Comparison of ENCODE assay signal across 10 cellular contexts in genomic region chr5:170745481-170746061, GRCh38. TPM values are rescaled to one million over a fixed set of nuclear protein-coding genes. Genes with fewer than 3 reads are reported as not detected.
DNase-seq lines count a peak whose midpoint lies in the region; ATAC-seq, FAIRE-seq and TF ChIP-seq lines count a peak whose summit lies in the region.
"Had no signal": no experiment of that assay in that cellular context is flagged by ENCODE, and none has a peak within 500 bp of the region (broad histone marks: within the 10 kb centered on the region; RNA-seq: fewer than 3 reads in every experiment).

No MANE protein-coding gene starts in this region.

- no peaks in the 10 kb centered on the region for H3K9me3 Mint-ChIP-seq in activated CD4-positive, alpha-beta T cell treated with anti-CD3 and anti-CD28 coated beads, Interleukin-2, amount 10 ng/mL, durations not matched to agents 7 days and 5 days
- H3K9me3 Mint-ChIP-seq: activated naive CD4-positive, alpha-beta T cell treated with anti-CD3 and anti-CD28 coated beads, Interleukin-2, amount 50 U/mL, for 72 hours had no signal

- no peaks in the 10 kb centered on the region for H3K27me3 ChIP-seq in H7 (ENCODE audit: control insufficient read depth, insufficient read depth, low read length)
- no peaks in the 10 kb centered on the region for H3K27me3 ChIP-seq in left ventricle myocardium inferior (ENCODE audit: low read depth)
- no peaks in the 10 kb centered on the region for H3K27me3 ChIP-seq in pancreas

- H3K36me3 ChIP-seq in H7 (replicated peaks; ENCODE audit: control insufficient read depth, insufficient read depth, low read length) (no peaks in the 10 kb centered on the region), left ventricle myocardium inferior (no peaks in the 10 kb centered on the region), pancreas (no peaks in the 10 kb centered on the region)

- CTCF ChIA-PET in activated CD4-positive, alpha-beta T cell treated with anti-CD3 and anti-CD28 coated beads, Interleukin-2, amount 10 ng/mL, durations not matched to agents 7 days and 5 days (lab: Charles Lee) = interaction anchor here (0.8 kb wide), 1 partner anchor 25 kb away, joined by 3 read pairs; no protein-coding TSS in a partner anchor

- H3K4me1 Mint-ChIP-seq in activated CD4-positive, alpha-beta T cell treated with anti-CD3 and anti-CD28 coated beads, Interleukin-2, amount 10 ng/mL, durations not matched to agents 7 days and 5 days = peaks cover 2% of the 10 kb centered on the region

- DNase-seq in H7 (peak; percentile 85), left ventricle myocardium inferior (peak; percentile 67), pancreas (peak; percentile 45 to 82 (median 55)), NCI-H1694 treated with DMSO at 0.1 percent for 48 hours (lab: John Stamatoyannopoulos, UW) (no peak)
- no peak for DNase-seq in activated CD4-positive, alpha-beta T cell treated with anti-CD3 and anti-CD28 coated beads, Interleukin-2, amount 10 ng/mL, durations not matched to agents 7 days and 5 days

- intact Hi-C loops in left ventricle myocardium inferior (cut with micrococcal nuclease) = no loop called here
- intact Hi-C loops in pancreas (cut with DNase I) = loop anchor here (2.0 to 10.0 kb wide), 3 partner anchors 42 to 49 kb away; no protein-coding TSS in a partner anchor

- no peak for FAIRE-seq in pancreas (lab: Jason Lieb, UNC)

- H3K4me3 Mint-ChIP-seq in activated CD4-positive, alpha-beta T cell treated with anti-CD3 and anti-CD28 coated beads, Interleukin-2, amount 10 ng/mL, durations not matched to agents 7 days and 5 days = no peak overlapping the region

- TF ChIP-seq CTCF in left ventricle myocardium inferior (IDR thresholded peaks at IDR 0.05; ENCODE audit: borderline replicate concordance) (no peak), pancreas (IDR thresholded peaks at IDR 0.05) (no peak)

- H3K4me3 ChIP-seq in H7 (ENCODE audit: insufficient read depth, low read depth, low read length) (no peak overlapping the region), left ventricle myocardium inferior (peak overlapping the region; percentile 57), pancreas (no peak overlapping the region)

- H3K9me3 ChIP-seq in left ventricle myocardium inferior (replicated peaks) (no peaks in the 10 kb centered on the region), pancreas (no peaks in the 10 kb centered on the region)

- WGBS in pancreas, 2 donors = 47 to 49% methylated on average over 11 of the region's 11 CpGs

- H3K27ac Mint-ChIP-seq in activated CD4-positive, alpha-beta T cell treated with anti-CD3 and anti-CD28 coated beads, Interleukin-2, amount 10 ng/mL, durations not matched to agents 7 days and 5 days = no peak overlapping the region
- H3K27ac Mint-ChIP-seq: activated naive CD4-positive, alpha-beta T cell treated with anti-CD3 and anti-CD28 coated beads, Interleukin-2, amount 50 U/mL, for 72 hours had no signal

- H3K27ac ChIP-seq in left ventricle myocardium inferior (replicated peaks) (peak overlapping the region; percentile 91), pancreas (peak overlapping the region; percentile 14 to 74 (median 68))

- peaks cover 68% of the 10 kb centered on the region for H3K4me1 ChIP-seq in left ventricle myocardium inferior
- peaks cover 0 to 19% (median 12%) of the 10 kb centered on the region in 3 donors for H3K4me1 ChIP-seq in pancreas

- no peaks in the 10 kb centered on the region for H3K36me3 Mint-ChIP-seq in activated CD4-positive, alpha-beta T cell treated with anti-CD3 and anti-CD28 coated beads, Interleukin-2, amount 10 ng/mL, durations not matched to agents 7 days and 5 days (ENCODE audit: low read depth)
- H3K36me3 Mint-ChIP-seq: activated naive CD4-positive, alpha-beta T cell treated with anti-CD3 and anti-CD28 coated beads, Interleukin-2, amount 50 U/mL, for 72 hours had no signal

- peaks cover 18% of the 10 kb centered on the region for H3K27me3 Mint-ChIP-seq in activated CD4-positive, alpha-beta T cell treated with anti-CD3 and anti-CD28 coated beads, Interleukin-2, amount 10 ng/mL, durations not matched to agents 7 days and 5 days

- ATAC-seq in SK-N-SH treated with all-trans-retinoic acid at 6 μM for 48 hours = peak; percentile 64
- peak; percentile 32 to 74 (median 64) for ATAC-seq in pancreas
- ATAC-seq in HG02588 (IDR thresholded peaks at IDR 0.05; ENCODE audit: unreplicated experiment) = no peak
- no peak for ATAC-seq in GM21367 (IDR thresholded peaks at IDR 0.05; ENCODE audit: unreplicated experiment)
- ATAC-seq: activated naive CD4-positive, alpha-beta T cell treated with anti-CD3 and anti-CD28 coated beads, Interleukin-2, amount 50 U/mL, for 72 hours had no signal

- POLR2A ChIA-PET in activated CD4-positive, alpha-beta T cell treated with anti-CD3 and anti-CD28 coated beads, Interleukin-2, amount 10 ng/mL, durations not matched to agents 7 days and 5 days (lab: Charles Lee) = no interaction called here

TF ChIP-seq in SK-N-SH treated with all-trans-retinoic acid at 6 μM for 48 hours, 23 proteins besides CTCF, POLR2A, EP300 and RAD21:
- TF ChIP-seq ZFP3 (CRISPR knock-in tag; IDR thresholded peaks at IDR 0.05) = no peak
- TF ChIP-seq TCF4 (CRISPR knock-in tag; IDR thresholded peaks at IDR 0.05; ENCODE audit: borderline replicate concordance) = peak; percentile 53; the same call in 1 of the 2 replicates
- TF ChIP-seq, protein P1, sequence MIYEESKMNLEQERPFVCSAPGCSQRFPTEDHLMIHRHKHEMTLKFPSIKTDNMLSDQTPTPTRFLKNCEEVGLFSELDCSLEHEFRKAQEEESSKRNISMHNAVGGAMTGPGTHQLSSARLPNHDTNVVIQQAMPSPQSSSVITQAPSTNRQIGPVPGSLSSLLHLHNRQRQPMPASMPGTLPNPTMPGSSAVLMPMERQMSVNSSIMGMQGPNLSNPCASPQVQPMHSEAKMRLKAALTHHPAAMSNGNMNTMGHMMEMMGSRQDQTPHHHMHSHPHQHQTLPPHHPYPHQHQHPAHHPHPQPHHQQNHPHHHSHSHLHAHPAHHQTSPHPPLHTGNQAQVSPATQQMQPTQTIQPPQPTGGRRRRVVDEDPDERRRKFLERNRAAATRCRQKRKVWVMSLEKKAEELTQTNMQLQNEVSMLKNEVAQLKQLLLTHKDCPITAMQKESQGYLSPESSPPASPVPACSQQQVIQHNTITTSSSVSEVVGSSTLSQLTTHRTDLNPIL (CRISPR knock-in tag; IDR thresholded peaks at IDR 0.05; ENCODE audit: low read depth) = no peak
- TF ChIP-seq RARB (CRISPR knock-in tag; IDR thresholded peaks at IDR 0.05) = no peak
- TF ChIP-seq, protein P2, sequence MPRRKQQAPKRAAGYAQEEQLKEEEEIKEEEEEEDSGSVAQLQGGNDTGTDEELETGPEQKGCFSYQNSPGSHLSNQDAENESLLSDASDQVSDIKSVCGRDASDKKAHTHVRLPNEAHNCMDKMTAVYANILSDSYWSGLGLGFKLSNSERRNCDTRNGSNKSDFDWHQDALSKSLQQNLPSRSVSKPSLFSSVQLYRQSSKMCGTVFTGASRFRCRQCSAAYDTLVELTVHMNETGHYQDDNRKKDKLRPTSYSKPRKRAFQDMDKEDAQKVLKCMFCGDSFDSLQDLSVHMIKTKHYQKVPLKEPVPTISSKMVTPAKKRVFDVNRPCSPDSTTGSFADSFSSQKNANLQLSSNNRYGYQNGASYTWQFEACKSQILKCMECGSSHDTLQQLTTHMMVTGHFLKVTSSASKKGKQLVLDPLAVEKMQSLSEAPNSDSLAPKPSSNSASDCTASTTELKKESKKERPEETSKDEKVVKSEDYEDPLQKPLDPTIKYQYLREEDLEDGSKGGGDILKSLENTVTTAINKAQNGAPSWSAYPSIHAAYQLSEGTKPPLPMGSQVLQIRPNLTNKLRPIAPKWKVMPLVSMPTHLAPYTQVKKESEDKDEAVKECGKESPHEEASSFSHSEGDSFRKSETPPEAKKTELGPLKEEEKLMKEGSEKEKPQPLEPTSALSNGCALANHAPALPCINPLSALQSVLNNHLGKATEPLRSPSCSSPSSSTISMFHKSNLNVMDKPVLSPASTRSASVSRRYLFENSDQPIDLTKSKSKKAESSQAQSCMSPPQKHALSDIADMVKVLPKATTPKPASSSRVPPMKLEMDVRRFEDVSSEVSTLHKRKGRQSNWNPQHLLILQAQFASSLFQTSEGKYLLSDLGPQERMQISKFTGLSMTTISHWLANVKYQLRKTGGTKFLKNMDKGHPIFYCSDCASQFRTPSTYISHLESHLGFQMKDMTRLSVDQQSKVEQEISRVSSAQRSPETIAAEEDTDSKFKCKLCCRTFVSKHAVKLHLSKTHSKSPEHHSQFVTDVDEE (CRISPR knock-in tag; IDR thresholded peaks at IDR 0.05) = peak; percentile 56; the same call in 1 of the 2 replicates
- TF ChIP-seq ISL1 (CRISPR knock-in tag; IDR thresholded peaks at IDR 0.05) = peak; percentile 34; the same call in 1 of the 2 replicates
- TF ChIP-seq ZNF565 (CRISPR knock-in tag; conservative IDR thresholded peaks at IDR 0.05; ENCODE audit: low read depth) = no peak
- no peak for TF ChIP-seq CSDC2 (CRISPR knock-in tag; IDR thresholded peaks at IDR 0.05)
- TF ChIP-seq, protein P3, sequence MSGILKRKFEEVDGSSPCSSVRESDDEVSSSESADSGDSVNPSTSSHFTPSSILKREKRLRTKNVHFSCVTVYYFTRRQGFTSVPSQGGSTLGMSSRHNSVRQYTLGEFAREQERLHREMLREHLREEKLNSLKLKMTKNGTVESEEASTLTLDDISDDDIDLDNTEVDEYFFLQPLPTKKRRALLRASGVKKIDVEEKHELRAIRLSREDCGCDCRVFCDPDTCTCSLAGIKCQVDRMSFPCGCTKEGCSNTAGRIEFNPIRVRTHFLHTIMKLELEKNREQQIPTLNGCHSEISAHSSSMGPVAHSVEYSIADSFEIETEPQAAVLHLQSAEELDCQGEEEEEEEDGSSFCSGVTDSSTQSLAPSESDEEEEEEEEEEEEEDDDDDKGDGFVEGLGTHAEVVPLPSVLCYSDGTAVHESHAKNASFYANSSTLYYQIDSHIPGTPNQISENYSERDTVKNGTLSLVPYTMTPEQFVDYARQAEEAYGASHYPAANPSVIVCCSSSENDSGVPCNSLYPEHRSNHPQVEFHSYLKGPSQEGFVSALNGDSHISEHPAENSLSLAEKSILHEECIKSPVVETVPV (CRISPR knock-in tag; IDR thresholded peaks at IDR 0.05) = no peak

RNA-seq across cellular contexts. Expression of gene GABRP, which starts 38.0 kb away (rescaled TPM):
- 2.1 and 2.2 TPM in 2 replicates for total RNA-seq in H7 (2014; rRNA removed; shearing (Covaris generic))
- total RNA-seq in left ventricle myocardium inferior (0.49 TPM), pancreas (1 to 10 TPM in 1 of 6 donors, under 1 TPM in 4, not detected in 1; 0.16 to 4.0 (median 0.26) TPM)
- polyA plus RNA-seq in pancreas = under 1 TPM; 0.07 to 0.15 TPM
- total RNA-seq in activated CD4-positive, alpha-beta T cell treated with anti-CD3 and anti-CD28 coated beads, Interleukin-2, amount 10 ng/mL, durations not matched to agents 7 days and 5 days = not detected
- total RNA-seq: activated naive CD4-positive, alpha-beta T cell treated with anti-CD3 and anti-CD28 coated beads, Interleukin-2, amount 50 U/mL, for 72 hours; T-helper 1 cell treated with Interleukin-12 subunit alpha and Interleukin-12 subunit beta and Interleukin-4 antibody, amounts not matched to agents 30 ng/mL and 1 ng/mL, for 36 hours had no signal

Comparison
In these comparisons a context has a peak if more than half of its experiments do, and no peak if none do; other contexts are left out.
1. DNase-seq: peak in H7 (single experiment), left ventricle myocardium inferior (single experiment) and pancreas (6 of 6); none in activated CD4-positive, alpha-beta T cell treated with anti-CD3 and anti-CD28 coated beads, Interleukin-2, amount 10 ng/mL, durations not matched to agents 7 days and 5 days (single experiment) and NCI-H1694 treated with DMSO at 0.1 percent for 48 hours (single experiment).
2. ATAC-seq: peak in SK-N-SH treated with all-trans-retinoic acid at 6 μM for 48 hours (single experiment) and pancreas (4 of 4); none in HG02588 (single experiment) and GM21367 (single experiment).